In genomic region chr7:46747222-46747621, GRCh38 we compare ENCODE assay signal across 21 cellular contexts.
A peak's percentile ranks its signal among the peaks of the same experiment; 100 is the strongest.
DNase-seq lines count a peak whose midpoint lies in the region; ATAC-seq and TF ChIP-seq lines count a peak whose summit lies in the region.
"Had no signal": no experiment of that assay in that cellular context is flagged by ENCODE, and none has a peak within 500 bp of the region (broad histone marks: within the 10 kb centered on the region; RNA-seq: fewer than 3 reads in every experiment).

No MANE protein-coding gene starts in this region.

- H2BK12ac ChIP-seq in mesenchymal stem cell (ENCODE audit: low read length in 2 of 2) = peak overlapping the region; percentile 34 to 83

- CTCF ChIA-PET in Calu3 (lab: Charles Lee) = no interaction called here
- CTCF ChIA-PET in HEK293T (lab: Yijun Ruan, JAX) = no interaction called here

- no peak overlapping the region for H3K27ac ChIP-seq in mesenchymal stem cell (ENCODE audit: low read length, poor library complexity, severe bottlenecking)
- H3K27ac ChIP-seq: dorsolateral prefrontal cortex, heart left ventricle, KMS-11, neural progenitor cell, WERI-Rb-1 had no signal

- no peak overlapping the region for H3K23ac ChIP-seq in mesenchymal stem cell (ENCODE audit: low read length in 2 of 2)

- H3K27ac Mint-ChIP-seq in Calu3 (ENCODE audit: unreplicated experiment) = no peak overlapping the region
- H3K27ac Mint-ChIP-seq: activated naive CD8-positive, alpha-beta T cell; activated T-helper 17 cell treated with anti-CD3 and anti-CD28 coated beads, Interleukin-2, amount 50 U/mL, for 72 hours; CD8-positive, alpha-beta memory T cell; neural progenitor cell had no signal

- no peak overlapping the region for H3K4me2 ChIP-seq in mesenchymal stem cell (ENCODE audit: low read length, poor library complexity, severe bottlenecking)
- H3K4me2 ChIP-seq: KMS-11, neural progenitor cell, SK-N-SH had no signal

- no peaks in the 10 kb centered on the region for H3K27me3 Mint-ChIP-seq in Calu3 (ENCODE audit: unreplicated experiment)
- H3K27me3 Mint-ChIP-seq: activated naive CD8-positive, alpha-beta T cell; CD8-positive, alpha-beta memory T cell had no signal

- TF ChIP-seq CTCF in Calu3 (IDR thresholded peaks at IDR 0.05; ENCODE audit: unreplicated experiment) = no peak

- no peaks in the 10 kb centered on the region for H3K27me3 ChIP-seq in mesenchymal stem cell (ENCODE audit: control insufficient read depth in 1 of 2, insufficient read depth in 1 of 2, low read length in 2 of 2)
- H3K27me3 ChIP-seq: dorsolateral prefrontal cortex, heart left ventricle, neural progenitor cell had no signal

- H4K8ac ChIP-seq in mesenchymal stem cell (ENCODE audit: low read length) = no peak overlapping the region

- H3K4me1 Mint-ChIP-seq in Calu3 (ENCODE audit: low read depth, unreplicated experiment) = peaks cover 49% of the 10 kb centered on the region
- H3K4me1 Mint-ChIP-seq: activated T-helper 17 cell treated with anti-CD3 and anti-CD28 coated beads, Interleukin-2, amount 50 U/mL, for 72 hours; CD8-positive, alpha-beta memory T cell; neural progenitor cell had no signal

- H2BK5ac ChIP-seq in mesenchymal stem cell (ENCODE audit: low read depth, low read length, poor library complexity, severe bottlenecking) = no peak overlapping the region

- H2AFZ ChIP-seq in mesenchymal stem cell (ENCODE audit: low read depth, low read length) = no peak overlapping the region
- H2AFZ ChIP-seq: neural progenitor cell had no signal

- H3K36me3 Mint-ChIP-seq in Calu3 (ENCODE audit: insufficient read depth, unreplicated experiment) = peaks cover 5% of the 10 kb centered on the region
- H3K36me3 Mint-ChIP-seq: activated naive CD8-positive, alpha-beta T cell; CD8-positive, alpha-beta memory T cell; neural progenitor cell had no signal

- no peak overlapping the region for H3K14ac ChIP-seq in mesenchymal stem cell (ENCODE audit: low read length in 2 of 2)

- BruUV-seq in Calu3 (replicated peaks; lab: Mats Ljungman, UMichigan) = no TSS peak

- WGBS in mesenchymal stem cell = 28% methylated on average over 5 of the region's 6 CpGs

- peak overlapping the region; percentile 10 to 78 for H3K18ac ChIP-seq in mesenchymal stem cell (ENCODE audit: low read depth in 1 of 2, low read length in 2 of 2)

- POLR2A ChIA-PET in HEK293T (lab: Yijun Ruan, JAX) = no interaction called here

- H3K79me1 ChIP-seq in mesenchymal stem cell (replicated peaks; ENCODE audit: low read length, poor library complexity, severe bottlenecking) = no peaks in the 10 kb centered on the region

- no peak overlapping the region for H2BK15ac ChIP-seq in mesenchymal stem cell (ENCODE audit: low read depth, poor library complexity, severe bottlenecking)

- H3K4me3 ChIP-seq in mesenchymal stem cell (ENCODE audit: insufficient read depth in 1 of 2, low read depth in 1 of 2, low read length in 2 of 2) = no peak overlapping the region
- H3K4me3 ChIP-seq: dorsolateral prefrontal cortex, heart left ventricle, mucosa of descending colon, neural progenitor cell had no signal

- no peaks in the 10 kb centered on the region for H3K9me3 Mint-ChIP-seq in Calu3 (ENCODE audit: low read depth, unreplicated experiment)
- H3K9me3 Mint-ChIP-seq: activated T-helper 17 cell treated with anti-CD3 and anti-CD28 coated beads, Interleukin-2, amount 50 U/mL, for 72 hours; neural progenitor cell had no signal

- H3K4ac ChIP-seq in mesenchymal stem cell (ENCODE audit: low read depth in 1 of 2, low read length in 2 of 2) = peak overlapping the region in 1 of 2 experiments; percentile 45

- intact Hi-C loops in Calu3 (cut with micrococcal nuclease; ENCODE audit: unreplicated experiment) = no loop called here

- H3K36me3 ChIP-seq in mesenchymal stem cell (ENCODE audit: control insufficient read depth in 1 of 2, insufficient read depth in 2 of 2, low read depth in 1 of 2, low read length in 2 of 2) = no peaks in the 10 kb centered on the region
- H3K36me3 ChIP-seq: heart left ventricle, neural progenitor cell, WERI-Rb-1 had no signal

- no peak overlapping the region for H2AK5ac ChIP-seq in mesenchymal stem cell (ENCODE audit: low read length, severe bottlenecking)

- DNase-seq in Calu3 (peak; percentile 29), HT1080 (ENCODE audit: low read depth) (peak; percentile 55), RPMI8226 (peak; percentile 44), mesenchymal stem cell (no peak), HEK293T (ENCODE audit: extremely low spot score) (no peak), AML-193 (lab: John Stamatoyannopoulos, UW) (no peak)
- DNase-seq: CD8-positive, alpha-beta memory T cell; DND-41; dorsolateral prefrontal cortex; heart left ventricle; mucosa of descending colon; NCI-H1092 treated with DMSO at 0.1 percent for 48 hours; NCI-H2029; NCI-H446 treated with DMSO at 0.1 percent for 48 hours; SK-N-SH; WERI-Rb-1 had no signal

- H3K4me3 Mint-ChIP-seq in Calu3 (ENCODE audit: low read depth, unreplicated experiment) = no peak overlapping the region
- H3K4me3 Mint-ChIP-seq: activated naive CD8-positive, alpha-beta T cell; activated T-helper 17 cell treated with anti-CD3 and anti-CD28 coated beads, Interleukin-2, amount 50 U/mL, for 72 hours; CD8-positive, alpha-beta memory T cell; neural progenitor cell had no signal

- H3K4me1 ChIP-seq in mesenchymal stem cell (ENCODE audit: control insufficient read depth, insufficient read depth, low read depth, low read length) = no peaks in the 10 kb centered on the region
- H3K4me1 ChIP-seq: neural progenitor cell had no signal

- ATAC-seq in GM21447 (IDR thresholded peaks at IDR 0.05; ENCODE audit: unreplicated experiment) = no peak
- ATAC-seq: activated T-helper 17 cell treated with anti-CD3 and anti-CD28 coated beads, Interleukin-2, amount 50 U/mL, for 72 hours; heart left ventricle; mucosa of descending colon had no signal

- H4K91ac ChIP-seq in mesenchymal stem cell (ENCODE audit: low read length) = no peak overlapping the region

- H3K9ac ChIP-seq in mesenchymal stem cell (ENCODE audit: low read length) = no peak overlapping the region
- H3K9ac ChIP-seq: KMS-11, neural progenitor cell, SK-N-SH had no signal

- H2BK120ac ChIP-seq in mesenchymal stem cell (ENCODE audit: low read depth, low read length) = no peak overlapping the region

- no peaks in the 10 kb centered on the region for H3K9me3 ChIP-seq in mesenchymal stem cell (ENCODE audit: control insufficient read depth, low read length)
- H3K9me3 ChIP-seq: heart left ventricle, mucosa of descending colon, SK-N-SH had no signal

TF ChIP-seq in HEK293T, 16 proteins besides CTCF, POLR2A, EP300 and RAD21:
- TF ChIP-seq FOXM1 (IDR thresholded peaks at IDR 0.05; ENCODE audit: borderline replicate concordance) (no peak), TARDBP (IDR thresholded peaks at IDR 0.05) (no peak), FOXK2 (IDR thresholded peaks at IDR 0.05) (no peak), ARNT (IDR thresholded peaks at IDR 0.05) (no peak), BHLHE40 (IDR thresholded peaks at IDR 0.05; ENCODE audit: borderline replicate concordance) (no peak), FOXA1 (IDR thresholded peaks at IDR 0.05) (no peak), SP1 (IDR thresholded peaks at IDR 0.05) (no peak), HDGF (IDR thresholded peaks at IDR 0.05; ENCODE audit: borderline replicate concordance) (no peak), NFRKB (IDR thresholded peaks at IDR 0.05) (no peak), CTBP1 (IDR thresholded peaks at IDR 0.05; ENCODE audit: borderline replicate concordance) (no peak), SUZ12 (IDR thresholded peaks at IDR 0.05) (no peak), L3MBTL2 (conservative IDR thresholded peaks at IDR 0.05) (no peak), ELF4 (IDR thresholded peaks at IDR 0.05) (no peak)
- TF ChIP-seq, protein P1, sequence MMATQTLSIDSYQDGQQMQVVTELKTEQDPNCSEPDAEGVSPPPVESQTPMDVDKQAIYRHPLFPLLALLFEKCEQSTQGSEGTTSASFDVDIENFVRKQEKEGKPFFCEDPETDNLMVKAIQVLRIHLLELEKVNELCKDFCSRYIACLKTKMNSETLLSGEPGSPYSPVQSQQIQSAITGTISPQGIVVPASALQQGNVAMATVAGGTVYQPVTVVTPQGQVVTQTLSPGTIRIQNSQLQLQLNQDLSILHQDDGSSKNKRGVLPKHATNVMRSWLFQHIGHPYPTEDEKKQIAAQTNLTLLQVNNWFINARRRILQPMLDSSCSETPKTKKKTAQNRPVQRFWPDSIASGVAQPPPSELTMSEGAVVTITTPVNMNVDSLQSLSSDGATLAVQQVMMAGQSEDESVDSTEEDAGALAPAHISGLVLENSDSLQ (IDR thresholded peaks at IDR 0.05) = no peak

Comparison
In these comparisons a context has a peak if more than half of its experiments do, and no peak if none do; other contexts are left out.
1. DNase-seq: peak in Calu3 (single experiment), HT1080 (single experiment) and RPMI8226 (single experiment); none in mesenchymal stem cell (single experiment), HEK293T (single experiment) and AML-193 (0 of 2).